ENCODE assay signal across 9 cellular contexts in genomic region chr11:121721961-121722360, GRCh38.
DNase-seq lines count a peak whose midpoint lies in the region; ATAC-seq, FAIRE-seq and TF ChIP-seq lines count a peak whose summit lies in the region.
"Had no signal": no experiment of that assay in that cellular context is flagged by ENCODE, and none has a peak within 500 bp of the region (broad histone marks: within the 10 kb centered on the region; RNA-seq: fewer than 3 reads in every experiment).

No MANE protein-coding gene starts in this region.

- peak overlapping the region; percentile 59 for H3K27ac Mint-ChIP-seq in astrocyte (ENCODE audit: unreplicated experiment)

- H3K9ac ChIP-seq in astrocyte (ENCODE audit: low read length) (peak overlapping the region; percentile 80), Karpas-422 (ENCODE audit: low read length) (no peak overlapping the region)

- H4K20me1 ChIP-seq in astrocyte (ENCODE audit: insufficient read depth, low read length) (no peaks in the 10 kb centered on the region), hepatocyte (ENCODE audit: insufficient read depth, poor library complexity, severe bottlenecking) (no peaks in the 10 kb centered on the region), Karpas-422 (ENCODE audit: insufficient read depth, low read depth, low read length) (no peaks in the 10 kb centered on the region)

- peak overlapping the region; percentile 65 for H3K4me3 ChIP-seq in astrocyte (ENCODE audit: insufficient read depth, low read depth, low read length)
- H3K4me3 ChIP-seq in hepatocyte, result peak overlapping the region; percentile 49
- H3K4me3 ChIP-seq in Karpas-422 (ENCODE audit: low read length), result no peak overlapping the region

- peaks cover 4% of the 10 kb centered on the region for H3K4me1 Mint-ChIP-seq in astrocyte (ENCODE audit: low read depth, unreplicated experiment)

- WGBS in hepatocyte (ENCODE audit: low lambda C conversion rate, missing lambda C conversion rate), result 56% methylated on average over 7 of the region's 7 CpGs

- peak overlapping the region; percentile 80 for H3K4me3 Mint-ChIP-seq in astrocyte (ENCODE audit: unreplicated experiment)

- no peaks in the 10 kb centered on the region for H3K9me3 ChIP-seq in astrocyte (ENCODE audit: insufficient read depth, low read depth, low read length)
- H3K9me3 ChIP-seq in hepatocyte (ENCODE audit: low read depth), result no peaks in the 10 kb centered on the region
- no peaks in the 10 kb centered on the region for H3K9me3 ChIP-seq in Karpas-422 (ENCODE audit: low read length)

- H3K9me2 ChIP-seq in hepatocyte (replicated peaks; ENCODE audit: insufficient read depth), result no peaks in the 10 kb centered on the region
- no peaks in the 10 kb centered on the region for H3K9me2 ChIP-seq in Karpas-422 (replicated peaks; ENCODE audit: insufficient read depth, low read length)

- H3K27me3 ChIP-seq in astrocyte (ENCODE audit: insufficient read depth, low read length) (no peaks in the 10 kb centered on the region), hepatocyte (no peaks in the 10 kb centered on the region), Karpas-422 (ENCODE audit: low read length) (no peaks in the 10 kb centered on the region)

- no peaks in the 10 kb centered on the region for H3K9me3 Mint-ChIP-seq in astrocyte (ENCODE audit: unreplicated experiment)

- peak overlapping the region; percentile 67 for H2AFZ ChIP-seq in astrocyte (ENCODE audit: low read depth, low read length)
- H2AFZ ChIP-seq in hepatocyte, result peak overlapping the region; percentile 38
- no peak overlapping the region for H2AFZ ChIP-seq in Karpas-422 (ENCODE audit: low read length)

- no peaks in the 10 kb centered on the region for H3K27me3 Mint-ChIP-seq in astrocyte (ENCODE audit: low read depth, unreplicated experiment)

- TF ChIP-seq CTCF in C4-2B (conservative IDR thresholded peaks at IDR 0.05), result no peak
- TF ChIP-seq CTCF in astrocyte (IDR thresholded peaks at IDR 0.05; ENCODE audit: insufficient read depth, low read depth, low read length), result no peak
- TF ChIP-seq CTCF in hepatocyte (IDR thresholded peaks at IDR 0.05; ENCODE audit: poor library complexity), result no peak

- H3K4me1 ChIP-seq in astrocyte (ENCODE audit: insufficient read depth, low read length), result peaks cover 7% of the 10 kb centered on the region
- peaks cover 16% of the 10 kb centered on the region for H3K4me1 ChIP-seq in hepatocyte (ENCODE audit: insufficient read depth)
- H3K4me1 ChIP-seq in Karpas-422 (ENCODE audit: low read length), result no peaks in the 10 kb centered on the region

- no peaks in the 10 kb centered on the region for H3K36me3 ChIP-seq in astrocyte (ENCODE audit: insufficient read depth, low read length)
- no peaks in the 10 kb centered on the region for H3K36me3 ChIP-seq in hepatocyte (replicated peaks; ENCODE audit: insufficient read depth, low read depth)
- H3K36me3 ChIP-seq in Karpas-422 (ENCODE audit: insufficient read depth, low read length), result no peaks in the 10 kb centered on the region

- DNase-seq in astrocyte (ENCODE audit: low read depth) (no peak), hepatocyte (ENCODE audit: low spot score) (no peak), putamen (ENCODE audit: low spot score) (peak; percentile 84), Karpas-422 (no peak), COR-L47 (lab: John Stamatoyannopoulos, UW) (no peak)
- DNase-seq: SW 1271 had no signal

- no peak for FAIRE-seq in astrocyte (lab: Jason Lieb, UNC)

- ATAC-seq in GM19023 (IDR thresholded peaks at IDR 0.05; ENCODE audit: unreplicated experiment) (no peak), GM18511 (IDR thresholded peaks at IDR 0.05; ENCODE audit: unreplicated experiment) (no peak)

- H3K36me3 Mint-ChIP-seq in astrocyte (ENCODE audit: low read depth, unreplicated experiment), result no peaks in the 10 kb centered on the region

- H3K4me2 ChIP-seq in astrocyte (ENCODE audit: low read length) (peak overlapping the region; percentile 92), hepatocyte (peak overlapping the region; percentile 83), Karpas-422 (ENCODE audit: low read depth, low read length, poor library complexity, severe bottlenecking) (no peak overlapping the region)

- peak overlapping the region; percentile 5; the same call in 1 of the 2 replicates for H3K27ac ChIP-seq in C4-2B
- H3K27ac ChIP-seq in astrocyte (ENCODE audit: low read depth, low read length), result peak overlapping the region; percentile 22
- peak overlapping the region; percentile 96 for H3K27ac ChIP-seq in hepatocyte
- H3K27ac ChIP-seq in Karpas-422 (ENCODE audit: low read length), result no peak overlapping the region

- H3K79me2 ChIP-seq in astrocyte (ENCODE audit: insufficient read depth, low read length) (no peaks in the 10 kb centered on the region), hepatocyte (no peaks in the 10 kb centered on the region), Karpas-422 (ENCODE audit: low read length) (no peaks in the 10 kb centered on the region)
